14 cellular contexts compared by ENCODE assay signal in genomic region chr4:3123201-3123671, GRCh38. TPM values are rescaled to one million over a fixed set of nuclear protein-coding genes. Genes with fewer than 3 reads are reported as not detected.
DNase-seq lines count a peak whose midpoint lies in the region; ATAC-seq and TF ChIP-seq lines count a peak whose summit lies in the region.
"Had no signal": no experiment of that assay in that cellular context is flagged by ENCODE, and none has a peak within 500 bp of the region (broad histone marks: within the 10 kb centered on the region; RNA-seq: fewer than 3 reads in every experiment).

No MANE protein-coding gene starts in this region.

- H3K27me3 Mint-ChIP-seq in brain = no peaks in the 10 kb centered on the region

- H3K4me2 ChIP-seq in skeletal muscle satellite cell (ENCODE audit: low read length) = peak overlapping the region; percentile 12

- peaks cover 29% of the 10 kb centered on the region for H3K4me1 ChIP-seq in skeletal muscle satellite cell (ENCODE audit: control insufficient read depth, insufficient read depth, low read length)
- no peaks in the 10 kb centered on the region for H3K4me1 ChIP-seq in effector memory CD4-positive, alpha-beta T cell (ENCODE audit: control insufficient read depth, insufficient read depth, low read length, poor library complexity, severe bottlenecking)

- H3K4me3 Mint-ChIP-seq in brain = no peak overlapping the region

- H3K27me3 ChIP-seq in HL-60 (ENCODE audit: insufficient read depth, poor library complexity, severe bottlenecking) (no peaks in the 10 kb centered on the region), skeletal muscle satellite cell (ENCODE audit: control insufficient read depth, insufficient read depth, low read length) (no peaks in the 10 kb centered on the region)
- no peaks in the 10 kb centered on the region for H3K27me3 ChIP-seq in effector memory CD4-positive, alpha-beta T cell (replicated peaks; ENCODE audit: control insufficient read depth, insufficient read depth, low read length, poor library complexity, severe bottlenecking)

- DNase-seq in HL-60 (ENCODE audit: low read depth in 1 of 2, low spot score in 1 of 2) = peak in 1 of 2 experiments; percentile 16
- DNase-seq in left ventricle myocardium superior = no peak
- DNase-seq in NCI-H1048 (lab: John Stamatoyannopoulos, UW) = no peak
- DNase-seq in effector memory CD4-positive, alpha-beta T cell = no peak
- no peak for DNase-seq in activated CD8-positive, alpha-beta memory T cell treated with anti-CD3 and anti-CD28 coated beads, Interleukin-2, amount 50 U/mL, for 4 hours
- DNase-seq: activated CD4-positive, alpha-beta T cell treated with anti-CD3 and anti-CD28 coated beads, Interleukin-2, amount 50 U/mL, for 1 hour; NCI-H510A; retina had no signal

- H3K27ac ChIP-seq in HL-60 (replicated peaks) = peak overlapping the region; percentile 63
- H3K27ac ChIP-seq in effector memory CD4-positive, alpha-beta T cell (ENCODE audit: insufficient read depth, low read length, poor library complexity, severe bottlenecking) = no peak overlapping the region
- H3K27ac ChIP-seq: epithelial cell of prostate had no signal

- H3K36me3 Mint-ChIP-seq in brain = peaks cover 57% of the 10 kb centered on the region

- H3K4me3 ChIP-seq in HL-60 (replicated peaks; ENCODE audit: insufficient read depth, low read length) (no peak overlapping the region), skeletal muscle satellite cell (ENCODE audit: low read length) (no peak overlapping the region)
- H3K4me3 ChIP-seq in effector memory CD4-positive, alpha-beta T cell (ENCODE audit: insufficient read depth, low read depth, low read length, poor library complexity, severe bottlenecking) = no peak overlapping the region

- TF ChIP-seq CTCF in HL-60 (IDR thresholded peaks at IDR 0.05; ENCODE audit: insufficient read depth, low read length) (no peak), brain (conservative IDR thresholded peaks at IDR 0.05) (no peak)

- ATAC-seq in left ventricle myocardium superior = peak; percentile 72
- ATAC-seq in GM18858 (IDR thresholded peaks at IDR 0.05; ENCODE audit: unreplicated experiment) = no peak

- intact Hi-C loops in left ventricle myocardium superior (cut with micrococcal nuclease) = no loop called here

- no peaks in the 10 kb centered on the region for H3K9me3 Mint-ChIP-seq in brain
- H3K9me3 Mint-ChIP-seq: activated naive CD4-positive, alpha-beta T cell treated with anti-CD3 and anti-CD28 coated beads, Interleukin-2, amount 50 U/mL, for 72 hours had no signal

- peaks cover 13% of the 10 kb centered on the region for H3K4me1 Mint-ChIP-seq in brain

- H3K27ac Mint-ChIP-seq in brain = peak overlapping the region in 3 of 5 experiments; percentile 45 to 81 (median 63)

- peak overlapping the region; percentile 51 for H3K9ac ChIP-seq in skeletal muscle satellite cell (ENCODE audit: low read depth, low read length)

- H3K36me3 ChIP-seq in skeletal muscle satellite cell (ENCODE audit: insufficient read depth, low read length) = peaks cover 22% of the 10 kb centered on the region
- H3K36me3 ChIP-seq in effector memory CD4-positive, alpha-beta T cell (ENCODE audit: control insufficient read depth, insufficient read depth, low read length) = peaks cover 34% of the 10 kb centered on the region

- no peaks in the 10 kb centered on the region for H3K9me3 ChIP-seq in skeletal muscle satellite cell (replicated peaks; ENCODE audit: low read length)
- H3K9me3 ChIP-seq in effector memory CD4-positive, alpha-beta T cell (ENCODE audit: control insufficient read depth, low read length) = no peaks in the 10 kb centered on the region

RNA-seq across cellular contexts. Expression of gene HTT, which starts 48.8 kb away (rescaled TPM):
- 30.4 TPM for polyA plus RNA-seq in brain (ENCODE audit: insufficient read depth, low read depth, low replicate concordance)
- 25.9 TPM for total RNA-seq in left ventricle myocardium superior
- total RNA-seq in skeletal muscle satellite cell (2012; rRNA removed) = 27.7 and 59.6 TPM in 2 replicates

RNA-seq across cellular contexts. Expression of gene HTT-AS, which starts 48.9 kb away (rescaled TPM):
- polyA plus RNA-seq in brain (ENCODE audit: insufficient read depth, low read depth, low replicate concordance) = not detected
- total RNA-seq in left ventricle myocardium superior = not detected
- total RNA-seq in skeletal muscle satellite cell (2012; rRNA removed) = not detected in 2 replicates
- total RNA-seq: activated naive CD4-positive, alpha-beta T cell treated with anti-CD3 and anti-CD28 coated beads, Interleukin-2, amount 50 U/mL, for 72 hours; lower leg skin had no signal
